8 cellular contexts compared by ENCODE assay signal in the genomic region with DNA sequence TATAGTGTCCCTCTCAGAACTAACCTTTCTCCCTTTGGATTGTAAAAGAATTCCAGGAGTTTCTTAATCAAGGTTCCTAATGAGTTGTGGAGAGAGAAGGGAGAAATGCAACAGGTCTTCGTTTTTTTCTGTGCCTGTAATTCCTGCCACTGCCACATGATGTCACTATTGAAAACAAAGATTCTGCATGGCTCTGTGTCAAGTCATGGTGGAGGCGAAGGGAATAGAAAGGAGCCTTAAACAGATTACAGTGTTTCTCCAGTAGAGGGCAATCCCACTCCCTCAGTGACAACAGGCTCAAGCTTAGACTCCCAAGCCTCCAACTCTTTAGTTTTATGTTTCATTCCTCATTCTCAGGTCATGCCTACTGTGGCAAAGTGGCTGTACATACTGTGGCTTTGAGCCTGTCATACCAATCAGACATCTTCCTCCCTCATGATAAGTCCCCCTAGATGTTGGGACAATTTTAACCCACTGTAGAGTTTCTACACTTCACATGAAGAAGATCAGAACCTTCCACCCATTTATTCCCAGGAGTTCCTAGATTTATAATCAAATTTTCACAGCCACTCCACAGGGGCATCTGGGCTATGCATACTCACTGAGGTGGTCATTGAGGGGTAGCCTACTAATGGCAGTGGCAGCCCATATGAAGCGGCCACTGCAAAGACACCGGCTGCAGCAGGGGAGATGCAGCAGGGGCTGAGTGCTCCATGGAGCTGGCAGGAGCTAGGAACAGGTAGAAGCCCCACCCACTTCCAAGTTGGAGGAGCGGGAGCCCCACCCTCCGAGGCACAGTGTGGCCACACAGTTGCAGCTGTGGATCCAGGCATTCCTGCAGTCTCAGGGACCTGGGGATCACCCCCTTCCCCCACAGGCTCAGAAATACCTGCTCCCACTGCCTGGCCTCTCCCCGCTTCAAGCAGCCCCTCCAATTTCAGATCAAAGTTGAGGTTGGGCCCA.
DNase-seq lines count a peak whose midpoint lies in the region; ATAC-seq and TF ChIP-seq lines count a peak whose summit lies in the region.

No MANE protein-coding gene starts in this region.

- TF ChIP-seq POLR2A in IMR-90 (IDR thresholded peaks at IDR 0.05; ENCODE audit: low read depth, low read length): no peak
- no peak for TF ChIP-seq POLR2A in tibial nerve (IDR thresholded peaks at IDR 0.05)

- POLR2A ChIA-PET in GM10248 (lab: Yijun Ruan, JAX): no interaction called here
- POLR2A ChIA-PET in IMR-90 (lab: Charles Lee; ENCODE audit: unreplicated experiment): no interaction called here
- POLR2A ChIA-PET in CD4-positive, alpha-beta T cell (lab: Charles Lee): no interaction called here

- H3K9me3 ChIP-seq in IMR-90 (ENCODE audit: control insufficient read depth, insufficient read depth, low read length) (no peaks in the 10 kb centered on the region), left lung (peaks cover 0 to 21% of the 10 kb centered on the region in 2 donors), tibial nerve (peaks cover 0 to 33% (median 9%) of the 10 kb centered on the region in 4 donors)
- H3K9me3 ChIP-seq in CD4-positive, alpha-beta T cell (ENCODE audit: control insufficient read depth, low read length): no peaks in the 10 kb centered on the region

- DNase-seq in 8988T: peak; percentile 36
- peak; percentile 44 for DNase-seq in GM10248 (ENCODE audit: extremely low spot score)
- peak; percentile 69 for DNase-seq in IMR-90
- peak; percentile 7 to 19 for DNase-seq in activated CD4-positive, alpha-beta T cell treated with anti-CD3 and anti-CD28 coated beads, Interleukin-2, amount 50 U/mL, for 48 hours
- no peak for DNase-seq in left lung
- DNase-seq in tibial nerve (ENCODE audit: low spot score in 2 of 2): no peak
- DNase-seq in CD4-positive, alpha-beta T cell: no peak

- WGBS in IMR-90 (ENCODE audit: extremely low coverage in 2 of 2, insufficient read length in 1 of 2), 2 experiments: 100% methylated on average over 3 of the region's 7 CpGs; no CpG with 5 or more reads in 1 of the 2 experiments
- 66 to 73% methylated on average over 4 to 7 of the region's 7 CpGs for WGBS in tibial nerve, 2 donors

- no peak overlapping the region for H3K23ac ChIP-seq in IMR-90 (ENCODE audit: low read depth, low read length)

- no peak overlapping the region for H3K4me2 ChIP-seq in IMR-90 (ENCODE audit: low read depth, low read length)

- no peak overlapping the region for H3K18ac ChIP-seq in IMR-90 (ENCODE audit: low read depth, low read length)

- in situ Hi-C loops in IMR-90 (cut with MboI; ENCODE audit: low sequenced_read_pairs): no loop called here

- H3K79me1 ChIP-seq in IMR-90 (ENCODE audit: low read depth in 1 of 2, low read length in 2 of 2): no peaks in the 10 kb centered on the region

- peak; percentile 20 for TF ChIP-seq CTCF in GM10248 (IDR thresholded peaks at IDR 0.05; ENCODE audit: control extremely low read depth, extremely low read depth, low read depth, missing control alignments)
- TF ChIP-seq CTCF in IMR-90 (conservative IDR thresholded peaks at IDR 0.05; ENCODE audit: low read depth, low read length): peak; percentile 64
- peak in 1 of 2 donors; percentile 34 for TF ChIP-seq CTCF in left lung (IDR thresholded peaks at IDR 0.05)
- TF ChIP-seq CTCF in tibial nerve (IDR thresholded peaks at IDR 0.05): peak in 1 of 5 experiments; percentile 13
- TF ChIP-seq CTCF in CD4-positive, alpha-beta T cell (IDR thresholded peaks at IDR 0.05): no peak

- H4K8ac ChIP-seq in IMR-90 (ENCODE audit: low read depth in 2 of 2, low read length in 2 of 2): no peak overlapping the region

- no peak overlapping the region for H2AK9ac ChIP-seq in IMR-90 (replicated peaks; ENCODE audit: low read depth, low read length, poor library complexity)

- no peaks in the 10 kb centered on the region for H4K20me1 ChIP-seq in IMR-90 (ENCODE audit: insufficient read depth, low read length)

- H4K5ac ChIP-seq in IMR-90 (ENCODE audit: low read depth, low read length): no peak overlapping the region

- no peak overlapping the region for H3K4me3 ChIP-seq in IMR-90 (ENCODE audit: insufficient read depth, low read depth, low read length)
- H3K4me3 ChIP-seq in left lung: no peak overlapping the region
- no peak overlapping the region for H3K4me3 ChIP-seq in tibial nerve

- no peak for TF ChIP-seq EP300 in tibial nerve (IDR thresholded peaks at IDR 0.05)

- H3K36me3 ChIP-seq in IMR-90 (ENCODE audit: control insufficient read depth, insufficient read depth, low read length) (no peaks in the 10 kb centered on the region), left lung (no peaks in the 10 kb centered on the region), tibial nerve (peaks cover 0 to 29% (median 0%) of the 10 kb centered on the region in 3 donors)

- H3K4me1 ChIP-seq in IMR-90 (ENCODE audit: control insufficient read depth, insufficient read depth, low read length) (peaks cover 2% of the 10 kb centered on the region; the same call in 1 of the 2 replicates), left lung (no peaks in the 10 kb centered on the region), tibial nerve (no peaks in the 10 kb centered on the region)

- H3K4me1 Mint-ChIP-seq in CD4-positive, alpha-beta T cell (ENCODE audit: low read depth): no peaks in the 10 kb centered on the region

- no peaks in the 10 kb centered on the region for H3K27me3 ChIP-seq in IMR-90 (ENCODE audit: control insufficient read depth, insufficient read depth, low read length)
- H3K27me3 ChIP-seq in left lung: no peaks in the 10 kb centered on the region
- H3K27me3 ChIP-seq in tibial nerve: no peaks in the 10 kb centered on the region
- no peaks in the 10 kb centered on the region for H3K27me3 ChIP-seq in CD4-positive, alpha-beta T cell (ENCODE audit: control insufficient read depth, insufficient read depth, low read length)

- CTCF ChIA-PET in GM10248 (lab: Yijun Ruan, JAX) (interaction anchor here (1.2 to 2.1 kb wide), 2 partner anchors 18 to 49 kb away, joined by 3 to 6 read pairs; no protein-coding TSS in a partner anchor), IMR-90 (lab: Yijun Ruan, JAX) (interaction anchor here (1.4 kb wide), 1 partner anchor 16 kb away, joined by 3 read pairs; no protein-coding TSS in a partner anchor)
- CTCF ChIA-PET in CD4-positive, alpha-beta T cell (lab: Charles Lee): no interaction called here

- dilution Hi-C loops in IMR-90 (cut with HindIII; ENCODE audit: low sequenced_read_pairs, unreplicated experiment): no loop called here

- H2AK5ac ChIP-seq in IMR-90 (ENCODE audit: low read depth, low read length): no peak overlapping the region

- peak; percentile 60 for TF ChIP-seq RAD21 in IMR-90 (IDR thresholded peaks at IDR 0.05; ENCODE audit: low read length)

- H3K56ac ChIP-seq in IMR-90 (ENCODE audit: extremely low read depth, insufficient read depth, low read length): no peak overlapping the region

- BruUV-seq in IMR-90 (replicated peaks; lab: Mats Ljungman, UMichigan): no TSS peak

- H3K36me3 Mint-ChIP-seq in CD4-positive, alpha-beta T cell (ENCODE audit: low read depth): peaks cover 60% of the 10 kb centered on the region

- H3K27ac ChIP-seq in IMR-90 (ENCODE audit: insufficient read depth, low read length): no peak overlapping the region
- no peak overlapping the region for H3K27ac ChIP-seq in left lung
- no peak overlapping the region for H3K27ac ChIP-seq in tibial nerve
- H3K27ac ChIP-seq in CD4-positive, alpha-beta T cell (ENCODE audit: low read depth, low read length): no peak overlapping the region

- ATAC-seq in IMR-90 (ENCODE audit: low read depth): peak; percentile 54
- peak; percentile 83 for ATAC-seq in left lung
- no peak for ATAC-seq in activated CD4-positive, CD25-positive, alpha-beta regulatory T cell treated with anti-CD3 and anti-CD28 coated beads, Interleukin-2, amount 50 U/mL, for 24 hours
- ATAC-seq in CD4-positive, alpha-beta T cell (ENCODE audit: poor library complexity): no peak

- 0 out of 2 replicates have a peak, but pooled peaks cover 3% of the 10 kb centered on the region for H3K9me1 ChIP-seq in IMR-90 (ENCODE audit: insufficient read depth, low read length)

- H3K27me3 Mint-ChIP-seq in CD4-positive, alpha-beta T cell: no peaks in the 10 kb centered on the region

- no peak overlapping the region for H3K4me3 Mint-ChIP-seq in CD4-positive, alpha-beta T cell

- no peak overlapping the region for H2BK120ac ChIP-seq in IMR-90 (ENCODE audit: low read depth, low read length)

- no peak overlapping the region for H2BK15ac ChIP-seq in IMR-90 (ENCODE audit: low read depth, low read length)

- intact Hi-C loops in IMR-90 (cut with micrococcal nuclease): loop anchor here (1.0 to 5.0 kb wide), 2 partner anchors 58 to 73 kb away; no protein-coding TSS in a partner anchor
- intact Hi-C loops in left lung (cut with DNase I): no loop called here
- intact Hi-C loops in CD4-positive, alpha-beta T cell (cut with DNase I, micrococcal nuclease): no loop called here

- H3K9ac ChIP-seq in IMR-90 (ENCODE audit: low read depth, low read length): no peak overlapping the region

- H3K27ac Mint-ChIP-seq in CD4-positive, alpha-beta T cell: no peak overlapping the region

- H4K91ac ChIP-seq in IMR-90 (ENCODE audit: insufficient read depth, low read depth, low read length): no peak overlapping the region

- H3K9me3 Mint-ChIP-seq in CD4-positive, alpha-beta T cell: peaks cover 8% of the 10 kb centered on the region

- H2AFZ ChIP-seq in IMR-90 (replicated peaks; ENCODE audit: low read length, poor library complexity): no peak overlapping the region

- no peak overlapping the region for H3K14ac ChIP-seq in IMR-90 (replicated peaks; ENCODE audit: low read depth, low read length)

- H2BK20ac ChIP-seq in IMR-90 (ENCODE audit: low read depth, low read length): no peak overlapping the region

- H2BK5ac ChIP-seq in IMR-90 (ENCODE audit: low read depth, low read length, poor library complexity, severe bottlenecking): no peak overlapping the region

- H3K4ac ChIP-seq in IMR-90 (ENCODE audit: low read depth, low read length): no peak overlapping the region

TF ChIP-seq in IMR-90, 13 proteins besides CTCF, POLR2A, EP300 and RAD21:
- TF ChIP-seq MXI1 (IDR thresholded peaks at IDR 0.05; ENCODE audit: borderline replicate concordance, low read depth, low read length) (no peak), USF2 (IDR thresholded peaks at IDR 0.05; ENCODE audit: low read depth, low read length) (no peak), NFE2L2 (IDR thresholded peaks at IDR 0.05; ENCODE audit: low read depth, low read length) (no peak), RCOR1 (IDR thresholded peaks at IDR 0.05; ENCODE audit: insufficient replicate concordance, low read length) (no peak), SMC3 (IDR thresholded peaks at IDR 0.05; ENCODE audit: low read depth, low read length) (peak; percentile 73), FOS (IDR thresholded peaks at IDR 0.05; ENCODE audit: low read depth, low read length) (no peak)
TF ChIP-seq in IMR-90: peak in this region for 1.

Comparison
In these comparisons a context has a peak if more than half of its experiments do, and no peak if none do; other contexts are left out.
1. DNase-seq: peak in 8988T (single experiment), GM10248 (single experiment), IMR-90 (single experiment) and activated CD4-positive, alpha-beta T cell treated with anti-CD3 and anti-CD28 coated beads, Interleukin-2, amount 50 U/mL, for 48 hours (2 of 2); none in left lung (0 of 2), tibial nerve (0 of 2) and CD4-positive, alpha-beta T cell (0 of 10).
2. ATAC-seq: peak in IMR-90 (single experiment) and left lung (single experiment); none in activated CD4-positive, CD25-positive, alpha-beta regulatory T cell treated with anti-CD3 and anti-CD28 coated beads, Interleukin-2, amount 50 U/mL, for 24 hours (0 of 2) and CD4-positive, alpha-beta T cell (single experiment).